In the genomic region with DNA sequence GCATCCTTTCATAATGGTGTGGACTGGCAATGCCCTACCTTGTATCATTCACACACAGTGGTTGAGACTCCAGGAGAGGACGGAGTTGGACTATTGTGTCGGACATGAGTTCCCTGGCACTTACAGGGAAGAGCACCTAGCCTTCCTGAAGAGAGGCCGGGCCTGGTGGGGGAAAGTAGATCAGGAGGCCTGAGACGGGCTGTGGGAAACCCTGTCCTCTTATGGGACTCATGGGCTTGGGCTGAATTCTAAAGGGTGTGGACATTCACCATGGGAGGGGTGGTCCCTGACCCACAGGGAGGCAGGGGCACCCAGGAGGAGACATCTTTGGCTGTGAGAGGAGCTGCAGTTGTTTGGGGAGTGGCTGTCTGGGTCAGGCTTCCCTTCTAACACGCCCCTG, we compare ENCODE assay signal across 17 cellular contexts.
A peak's percentile ranks its signal among the peaks of the same experiment; 100 is the strongest.
DNase-seq lines count a peak whose midpoint lies in the region; ATAC-seq, FAIRE-seq and TF ChIP-seq lines count a peak whose summit lies in the region.
"Had no signal": no experiment of that assay in that cellular context is flagged by ENCODE, and none has a peak within 500 bp of the region (broad histone marks: within the 10 kb centered on the region; RNA-seq: fewer than 3 reads in every experiment).

No MANE protein-coding gene starts in this region.

- BruUV-seq in Calu3 (replicated peaks; lab: Mats Ljungman, UMichigan), result no TSS peak

- ATAC-seq in GM18505 (IDR thresholded peaks at IDR 0.05; ENCODE audit: unreplicated experiment), result no peak
- ATAC-seq: CD8-positive, alpha-beta T cell; GM12878 had no signal

- intact Hi-C loops in Calu3 (cut with micrococcal nuclease; ENCODE audit: unreplicated experiment) (no loop called here), posterior vena cava (cut with DNase I) (no loop called here)

- H3K27me3 Mint-ChIP-seq in Calu3 (ENCODE audit: unreplicated experiment), result no peaks in the 10 kb centered on the region

- CTCF ChIA-PET in Calu3 (lab: Charles Lee), result no interaction called here

- DNase-seq in Calu3 (no peak), mucosa of gallbladder (ENCODE audit: low spot score) (peak; percentile 8), posterior vena cava (ENCODE audit: low spot score) (peak; percentile 48), germinal center (ENCODE audit: low spot score) (no peak), GM12891 (ENCODE audit: insufficient read length, low spot score) (no peak)
- DNase-seq: Caco-2; CD4-positive, CD25-positive, alpha-beta regulatory T cell; CD8-positive, alpha-beta T cell; DMS 273 treated with DMSO at 0.1 percent for 48 hours; DMS79; EL; GDM1; GOT3; HFFc6 had no signal

- H3K36me3 Mint-ChIP-seq in Calu3 (ENCODE audit: insufficient read depth, unreplicated experiment), result peaks cover 32% of the 10 kb centered on the region
- H3K36me3 Mint-ChIP-seq: CD4-positive, CD25-positive, alpha-beta regulatory T cell; CD8-positive, alpha-beta T cell had no signal

- peaks cover 71% of the 10 kb centered on the region for H3K4me1 Mint-ChIP-seq in Calu3 (ENCODE audit: low read depth, unreplicated experiment)
- H3K4me1 Mint-ChIP-seq: CD4-positive, CD25-positive, alpha-beta regulatory T cell had no signal

- no peak overlapping the region for H3K4me3 Mint-ChIP-seq in Calu3 (ENCODE audit: low read depth, unreplicated experiment)
- H3K4me3 Mint-ChIP-seq: CD4-positive, CD25-positive, alpha-beta regulatory T cell; CD8-positive, alpha-beta T cell; HFFc6 had no signal

- FAIRE-seq in GM12891 (lab: Jason Lieb, UNC), result no peak
- FAIRE-seq: GM12878, H54 had no signal

- no peaks in the 10 kb centered on the region for H3K9me3 Mint-ChIP-seq in Calu3 (ENCODE audit: low read depth, unreplicated experiment)
- H3K9me3 Mint-ChIP-seq: CD4-positive, CD25-positive, alpha-beta regulatory T cell; CD8-positive, alpha-beta T cell; HFFc6 had no signal

- no peak for TF ChIP-seq CTCF in Calu3 (IDR thresholded peaks at IDR 0.05; ENCODE audit: unreplicated experiment)

- TF ChIP-seq POLR2A in GM18505 (IDR thresholded peaks at IDR 0.05; ENCODE audit: borderline replicate concordance, extremely low read depth, insufficient read depth, insufficient read length) (no peak), GM12891 (IDR thresholded peaks at IDR 0.05; ENCODE audit: low read depth, low read length) (no peak)

- peak overlapping the region; percentile 80 for H3K27ac Mint-ChIP-seq in Calu3 (ENCODE audit: unreplicated experiment)
- H3K27ac Mint-ChIP-seq: CD8-positive, alpha-beta T cell; HFFc6 had no signal

TF ChIP-seq in GM12891, 5 proteins besides CTCF, POLR2A, EP300 and RAD21:
- TF ChIP-seq POLR2AphosphoS5 (IDR thresholded peaks at IDR 0.05; ENCODE audit: low read depth, low read length), result no peak
- TF ChIP-seq PAX5 (IDR thresholded peaks at IDR 0.05; ENCODE audit: insufficient read depth, low read length, severe bottlenecking), result no peak
- TF ChIP-seq POU2F2 (IDR thresholded peaks at IDR 0.05; ENCODE audit: low read depth, low read length), result no peak
- no peak for TF ChIP-seq SPI1 (IDR thresholded peaks at IDR 0.05; ENCODE audit: low read depth, low read length)
- TF ChIP-seq TAF1 (IDR thresholded peaks at IDR 0.05; ENCODE audit: low read depth, low read length), result no peak
TF ChIP-seq in GM12891: peak in this region for 0.

Comparison
In these comparisons a context has a peak if more than half of its experiments do, and no peak if none do; other contexts are left out.
1. DNase-seq: peak in mucosa of gallbladder (single experiment) and posterior vena cava (single experiment); none in Calu3 (single experiment), germinal center (single experiment) and GM12891 (single experiment).